Comparison of ENCODE assay signal across 1 cellular context in the genomic region with DNA sequence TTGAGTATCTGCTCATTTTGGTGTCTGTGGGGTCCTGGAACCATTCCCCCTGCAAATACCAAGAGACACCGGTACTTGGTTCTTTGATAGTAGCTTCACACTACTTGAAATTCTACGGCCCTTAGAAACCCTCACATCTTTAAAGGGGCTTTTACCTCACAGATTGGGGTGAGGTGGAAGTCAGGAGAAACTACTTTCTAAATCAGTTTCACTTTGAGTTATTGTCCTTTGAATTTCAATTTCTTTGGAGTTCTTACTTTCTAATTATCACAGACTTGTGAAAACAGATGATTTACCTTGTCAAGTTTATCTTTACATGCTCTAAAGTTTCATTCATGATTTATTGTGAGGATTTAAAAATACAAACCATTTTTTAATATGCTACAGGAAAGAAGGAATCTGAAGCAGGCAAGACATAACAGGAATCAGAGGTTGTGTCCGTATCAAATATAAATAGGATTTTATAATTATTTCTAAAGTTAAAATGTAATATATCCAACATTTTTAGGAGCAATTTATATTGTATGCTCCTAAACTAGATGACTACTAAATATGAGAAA.
TF ChIP-seq lines count a peak whose summit lies in the region.

No MANE protein-coding gene starts in this region.

TF ChIP-seq in GM12878, 131 proteins besides CTCF, POLR2A, EP300 and RAD21:
- TF ChIP-seq, protein P1, sequence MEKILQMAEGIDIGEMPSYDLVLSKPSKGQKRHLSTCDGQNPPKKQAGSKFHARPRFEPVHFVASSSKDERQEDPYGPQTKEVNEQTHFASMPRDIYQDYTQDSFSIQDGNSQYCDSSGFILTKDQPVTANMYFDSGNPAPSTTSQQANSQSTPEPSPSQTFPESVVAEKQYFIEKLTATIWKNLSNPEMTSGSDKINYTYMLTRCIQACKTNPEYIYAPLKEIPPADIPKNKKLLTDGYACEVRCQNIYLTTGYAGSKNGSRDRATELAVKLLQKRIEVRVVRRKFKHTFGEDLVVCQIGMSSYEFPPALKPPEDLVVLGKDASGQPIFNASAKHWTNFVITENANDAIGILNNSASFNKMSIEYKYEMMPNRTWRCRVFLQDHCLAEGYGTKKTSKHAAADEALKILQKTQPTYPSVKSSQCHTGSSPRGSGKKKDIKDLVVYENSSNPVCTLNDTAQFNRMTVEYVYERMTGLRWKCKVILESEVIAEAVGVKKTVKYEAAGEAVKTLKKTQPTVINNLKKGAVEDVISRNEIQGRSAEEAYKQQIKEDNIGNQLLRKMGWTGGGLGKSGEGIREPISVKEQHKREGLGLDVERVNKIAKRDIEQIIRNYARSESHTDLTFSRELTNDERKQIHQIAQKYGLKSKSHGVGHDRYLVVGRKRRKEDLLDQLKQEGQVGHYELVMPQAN (conservative IDR thresholded peaks at IDR 0.05) = no peak
- TF ChIP-seq ZNF274 (IDR thresholded peaks at IDR 0.05; ENCODE audit: insufficient read depth, insufficient read length) (no peak), JUNB (IDR thresholded peaks at IDR 0.05) (peak; percentile 22; the same call in 1 of the 2 replicates)
